In the genomic region with DNA sequence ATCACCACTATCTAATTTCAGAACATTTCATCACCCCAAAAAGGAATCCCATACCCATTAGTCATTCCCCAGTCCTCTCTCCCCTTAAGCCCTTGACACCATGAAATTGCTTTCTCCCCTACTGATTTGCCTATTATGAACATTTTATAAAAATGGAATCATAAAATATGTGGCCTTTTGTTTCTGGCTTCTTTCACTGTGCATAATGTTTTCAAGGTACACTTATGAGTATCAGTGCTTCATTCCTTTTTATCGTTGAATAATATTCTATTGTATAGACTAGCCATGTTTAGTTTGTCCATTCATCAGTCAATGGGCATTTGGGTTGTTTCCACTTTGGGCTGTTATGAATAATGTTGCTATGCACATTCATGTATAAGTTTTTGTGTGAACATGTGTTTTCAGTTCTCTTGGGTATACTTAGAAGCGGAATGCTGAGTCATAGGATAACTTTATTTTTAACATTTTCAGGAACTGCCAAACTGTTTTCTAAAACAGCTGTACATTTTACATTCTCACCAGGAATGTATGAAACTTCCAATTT, we compare ENCODE assay signal across 11 cellular contexts. TPM values are rescaled to one million over a fixed set of nuclear protein-coding genes. Genes with fewer than 3 reads are reported as not detected.
A peak's percentile ranks its signal among the peaks of the same experiment; 100 is the strongest.
DNase-seq lines count a peak whose midpoint lies in the region; ATAC-seq and TF ChIP-seq lines count a peak whose summit lies in the region.
"Had no signal": no experiment of that assay in that cellular context is flagged by ENCODE, and none has a peak within 500 bp of the region (broad histone marks: within the 10 kb centered on the region; RNA-seq: fewer than 3 reads in every experiment).

No MANE protein-coding gene starts in this region.

- DNase-seq in AG09319 (ENCODE audit: extremely low read depth, low read depth): peak; percentile 74
- DNase-seq in SKM-1 (lab: John Stamatoyannopoulos, UW; ENCODE audit: unreplicated experiment): peak; percentile 47
- DNase-seq in hepatic stellate cell (ENCODE audit: low spot score): peak; percentile 51
- no peak for DNase-seq in NCI-H69 (lab: John Stamatoyannopoulos, UW)
- DNase-seq in HuH-7.5 (ENCODE audit: low spot score): no peak
- no peak for DNase-seq in NCI-H2029 (lab: John Stamatoyannopoulos, UW)
- no peak for DNase-seq in CD8-positive, alpha-beta T cell
- DNase-seq: activated naive CD4-positive, alpha-beta T cell treated with anti-CD3 and anti-CD28 coated beads, Interleukin-2, amount 50 U/mL, for 16 hours; NCI-H1436 treated with DMSO at 0.1 percent for 48 hours; T1000 had no signal

- peak; percentile 59 for ATAC-seq in HG02759 (IDR thresholded peaks at IDR 0.05; ENCODE audit: unreplicated experiment)
- no peak for ATAC-seq in CD8-positive, alpha-beta T cell

- H3K4me3 ChIP-seq in CD8-positive, alpha-beta T cell (ENCODE audit: low read depth, low read length): no peak overlapping the region

- H3K27me3 ChIP-seq in CD8-positive, alpha-beta T cell (ENCODE audit: insufficient read depth, low read length): no peaks in the 10 kb centered on the region

- H3K36me3 ChIP-seq in CD8-positive, alpha-beta T cell (ENCODE audit: insufficient read depth, low read length): no peaks in the 10 kb centered on the region

- H3K9me3 Mint-ChIP-seq in CD8-positive, alpha-beta T cell: no peaks in the 10 kb centered on the region

- H3K27ac ChIP-seq in CD8-positive, alpha-beta T cell (ENCODE audit: low read depth, low read length): no peak overlapping the region

- no peaks in the 10 kb centered on the region for H3K4me1 ChIP-seq in CD8-positive, alpha-beta T cell (ENCODE audit: insufficient read depth, low read length)

- H3K9me3 ChIP-seq in CD8-positive, alpha-beta T cell (ENCODE audit: low read length): no peaks in the 10 kb centered on the region

- POLR2A ChIA-PET in CD8-positive, alpha-beta T cell (lab: Charles Lee): no interaction called here

- no peaks in the 10 kb centered on the region for H3K4me1 Mint-ChIP-seq in CD8-positive, alpha-beta T cell (ENCODE audit: low read depth)

- H3K4me3 Mint-ChIP-seq in CD8-positive, alpha-beta T cell: no peak overlapping the region

- no peak for TF ChIP-seq CTCF in AG09319 (IDR thresholded peaks at IDR 0.05; ENCODE audit: low read depth, low read length)
- TF ChIP-seq CTCF in CD8-positive, alpha-beta T cell (IDR thresholded peaks at IDR 0.05): no peak

- no peak overlapping the region for H3K27ac Mint-ChIP-seq in CD8-positive, alpha-beta T cell

- CTCF ChIA-PET in CD8-positive, alpha-beta T cell (lab: Charles Lee): no interaction called here

- intact Hi-C loops in CD8-positive, alpha-beta T cell (cut with DNase I, micrococcal nuclease): no loop called here

- H3K36me3 Mint-ChIP-seq in CD8-positive, alpha-beta T cell: no peaks in the 10 kb centered on the region

- H3K27me3 Mint-ChIP-seq in CD8-positive, alpha-beta T cell (ENCODE audit: low read depth): no peaks in the 10 kb centered on the region

RNA-seq across cellular contexts. Expression of a gene that starts 40.4 kb away (rescaled TPM):
- total RNA-seq in CD8-positive, alpha-beta T cell: not detected

RNA-seq across cellular contexts. Expression of a gene that starts 43.9 kb away (rescaled TPM):
- 10 to 100 TPM; 46.0 to 46.6 TPM for total RNA-seq in CD8-positive, alpha-beta T cell

Comparison
In these comparisons a context has a peak if more than half of its experiments do, and no peak if none do; other contexts are left out.
1. DNase-seq: peak in AG09319 (single experiment), SKM-1 (single experiment) and hepatic stellate cell (single experiment); none in NCI-H69 (single experiment), HuH-7.5 (single experiment), NCI-H2029 (single experiment) and CD8-positive, alpha-beta T cell (0 of 7).